ENCODE assay signal across 8 cellular contexts in genomic region chr13:59531571-59532091, GRCh38.
DNase-seq lines count a peak whose midpoint lies in the region; ATAC-seq and TF ChIP-seq lines count a peak whose summit lies in the region.

No MANE protein-coding gene starts in this region.

- H2AFZ ChIP-seq in SK-N-SH (ENCODE audit: low read depth) = peak overlapping the region; percentile 86

- H3K4me3 ChIP-seq in HUES6 (ENCODE audit: low read depth, low read length) = peak overlapping the region; percentile 2; the same call in 1 of the 2 replicates
- H3K4me3 ChIP-seq in SK-N-SH (ENCODE audit: low read depth in 2 of 2, low read length in 1 of 2) = no peak overlapping the region
- no peak overlapping the region for H3K4me3 ChIP-seq in esophagus squamous epithelium
- no peak overlapping the region for H3K4me3 ChIP-seq in mucosa of descending colon

- TF ChIP-seq RAD21 in SK-N-SH (IDR thresholded peaks at IDR 0.05; ENCODE audit: low read length) = no peak

- WGBS in SK-N-SH (ENCODE audit: low lambda C conversion rate) = 31% methylated on average over 9 of the region's 9 CpGs
- WGBS in esophagus squamous epithelium, 2 donors = 14 to 19% methylated on average over 9 of the region's 9 CpGs

- H3K27me3 ChIP-seq in HUES6 (ENCODE audit: control insufficient read depth, insufficient read depth, low read length) = no peaks in the 10 kb centered on the region
- no peaks in the 10 kb centered on the region for H3K27me3 ChIP-seq in SK-N-SH (ENCODE audit: insufficient read depth)
- no peaks in the 10 kb centered on the region for H3K27me3 ChIP-seq in esophagus squamous epithelium

- no peak overlapping the region for H3K4me3 Mint-ChIP-seq in natural killer cell

- peaks cover 10% of the 10 kb centered on the region for H3F3A ChIP-seq in SK-N-SH (replicated peaks; ENCODE audit: insufficient read depth)

- H3K9ac ChIP-seq in HUES6 (ENCODE audit: low read length) (no peak overlapping the region), SK-N-SH (peak overlapping the region; percentile 11; the same call in 1 of the 2 replicates)

- H4K20me1 ChIP-seq in SK-N-SH (ENCODE audit: insufficient read depth) = no peaks in the 10 kb centered on the region

- no peaks in the 10 kb centered on the region for H3K79me2 ChIP-seq in SK-N-SH (ENCODE audit: insufficient read depth)

- no peaks in the 10 kb centered on the region for H3K36me3 ChIP-seq in HUES6 (ENCODE audit: control insufficient read depth, insufficient read depth, low read length)
- no peaks in the 10 kb centered on the region for H3K36me3 ChIP-seq in SK-N-SH (replicated peaks in 1 of 2; ENCODE audit: control insufficient read depth in 1 of 2, insufficient read depth in 2 of 2, low read length in 1 of 2)
- H3K36me3 ChIP-seq in esophagus squamous epithelium = no peaks in the 10 kb centered on the region
- no peaks in the 10 kb centered on the region for H3K36me3 ChIP-seq in mucosa of descending colon (ENCODE audit: low read depth)

- peak; percentile 48 for ATAC-seq in mucosa of descending colon
- no peak for ATAC-seq in natural killer cell
- ATAC-seq in HG02885 (IDR thresholded peaks at IDR 0.05; ENCODE audit: poor library complexity, unreplicated experiment) = no peak
- ATAC-seq in HG03571 (IDR thresholded peaks at IDR 0.05; ENCODE audit: unreplicated experiment) = no peak

- H3K4me1 ChIP-seq in HUES6 (ENCODE audit: control insufficient read depth, insufficient read depth, low read length) = peaks cover 32% of the 10 kb centered on the region
- H3K4me1 ChIP-seq in SK-N-SH (ENCODE audit: control insufficient read depth in 1 of 2, insufficient read depth in 2 of 2, low read depth in 1 of 2, low read length in 1 of 2) = peaks cover 25 to 44% of the 10 kb centered on the region in 2 experiments; a peak in 3 of 4 replicates
- peaks cover 4 to 25% (median 5%) of the 10 kb centered on the region in 3 donors for H3K4me1 ChIP-seq in esophagus squamous epithelium
- H3K4me1 ChIP-seq in mucosa of descending colon (ENCODE audit: low read depth) = no peaks in the 10 kb centered on the region

- no peak overlapping the region for H3K27ac Mint-ChIP-seq in natural killer cell

- no peaks in the 10 kb centered on the region for H3K27me3 Mint-ChIP-seq in natural killer cell (ENCODE audit: low read depth in 2 of 2)

- POLR2A ChIA-PET in SK-N-SH (lab: Yijun Ruan, JAX) = no interaction called here

- H3K4me1 Mint-ChIP-seq in natural killer cell = no peaks in the 10 kb centered on the region

- H3K4me2 ChIP-seq in SK-N-SH = peak overlapping the region; percentile 42

- CTCF ChIA-PET in SK-N-SH (lab: Yijun Ruan, JAX) = interaction anchor here (0.6 kb wide), 1 partner anchor 51 kb away, joined by 3 read pairs; no protein-coding TSS in a partner anchor

- H3K27ac ChIP-seq in HUES6 (ENCODE audit: low read depth, low read length) (no peak overlapping the region), SK-N-SH (ENCODE audit: low read depth in 2 of 2, low read length in 1 of 2) (peak overlapping the region; percentile 65 to 69), esophagus squamous epithelium (peak overlapping the region in 3 of 4 donors; percentile 11 to 43 (median 34))

- no peak for TF ChIP-seq POLR2A in esophagus squamous epithelium (IDR thresholded peaks at IDR 0.05)

- intact Hi-C loops in esophagus squamous epithelium (cut with DNase I) = no loop called here
- intact Hi-C loops in mucosa of descending colon (cut with DNase I, micrococcal nuclease) = no loop called here
- intact Hi-C loops in natural killer cell (cut with micrococcal nuclease) = no loop called here

- DNase-seq in DMS 273 treated with DMSO at 0.1 percent for 48 hours (lab: John Stamatoyannopoulos, UW) = peak; percentile 59
- no peak for DNase-seq in SK-N-SH
- DNase-seq in esophagus squamous epithelium (lab: John Stamatoyannopoulos, UW) = peak; percentile 8
- DNase-seq in mucosa of descending colon = peak in 2 of 3 donors; percentile 37 to 60
- no peak for DNase-seq in natural killer cell

- no peaks in the 10 kb centered on the region for H3K36me3 Mint-ChIP-seq in natural killer cell

- H3K9me3 ChIP-seq in HUES6 (ENCODE audit: control insufficient read depth, insufficient read depth, low read depth, low read length) = no peaks in the 10 kb centered on the region
- no peaks in the 10 kb centered on the region for H3K9me3 ChIP-seq in SK-N-SH
- H3K9me3 ChIP-seq in esophagus squamous epithelium = no peaks in the 10 kb centered on the region
- H3K9me3 ChIP-seq in mucosa of descending colon = no peaks in the 10 kb centered on the region

- TF ChIP-seq CTCF in SK-N-SH (IDR thresholded peaks at IDR 0.05) (no peak), esophagus squamous epithelium (IDR thresholded peaks at IDR 0.05) (no peak), mucosa of descending colon (IDR thresholded peaks at IDR 0.05) (no peak), natural killer cell (IDR thresholded peaks at IDR 0.05) (no peak)

- no peak for TF ChIP-seq EP300 in SK-N-SH (IDR thresholded peaks at IDR 0.05; ENCODE audit: borderline replicate concordance in 1 of 2, low read depth in 1 of 2, low read length in 1 of 2)

- no peaks in the 10 kb centered on the region for H3K9me2 ChIP-seq in SK-N-SH

- H3K9me3 Mint-ChIP-seq in natural killer cell = peaks cover 0 to 2% of the 10 kb centered on the region in 2 donors

TF ChIP-seq in SK-N-SH, 30 proteins besides CTCF, POLR2A, EP300 and RAD21:
- TF ChIP-seq TCF12 (IDR thresholded peaks at IDR 0.05) (peak; percentile 39), SMC3 (IDR thresholded peaks at IDR 0.05; ENCODE audit: low read depth, low read length) (no peak), NFIC (IDR thresholded peaks at IDR 0.05; ENCODE audit: borderline replicate concordance) (peak; percentile 91), GABPA (IDR thresholded peaks at IDR 0.05; ENCODE audit: low read depth) (no peak), GATA2 (CRISPR knock-in tag; IDR thresholded peaks at IDR 0.05) (no peak), SIN3A (IDR thresholded peaks at IDR 0.05; ENCODE audit: borderline replicate concordance, low read depth, low read length) (no peak), TAF1 (IDR thresholded peaks at IDR 0.05; ENCODE audit: borderline replicate concordance, low read depth, low read length) (no peak), USF1 (IDR thresholded peaks at IDR 0.05; ENCODE audit: borderline replicate concordance, low read depth) (no peak), REST (IDR thresholded peaks at IDR 0.05; ENCODE audit: low read depth, low read length) (no peak), FOSL2 (IDR thresholded peaks at IDR 0.05; ENCODE audit: borderline replicate concordance, low read depth) (no peak), FOXJ3 (CRISPR knock-in tag; IDR thresholded peaks at IDR 0.05) (no peak), EZH2phosphoT487 (IDR thresholded peaks at IDR 0.05; ENCODE audit: borderline replicate concordance, low read depth) (no peak), JUND (IDR thresholded peaks at IDR 0.05) (no peak; the same call in 1 of the 2 replicates), RCOR1 (IDR thresholded peaks at IDR 0.05; ENCODE audit: low read length) (no peak), YY1 (IDR thresholded peaks at IDR 0.05; ENCODE audit: low read depth) (peak; percentile 18; the same call in 1 of the 2 replicates), ELF1 (IDR thresholded peaks at IDR 0.05) (no peak), IRF3 (IDR thresholded peaks at IDR 0.05; ENCODE audit: low read depth, low read length) (no peak)

Comparison
In these comparisons a context has a peak if more than half of its experiments do, and no peak if none do; other contexts are left out.
1. DNase-seq: peak in DMS 273 treated with DMSO at 0.1 percent for 48 hours (single experiment), esophagus squamous epithelium (single experiment) and mucosa of descending colon (2 of 3); none in SK-N-SH (single experiment) and natural killer cell (single experiment).